14 cellular contexts compared by ENCODE assay signal in genomic region chr22:44212936-44213335, GRCh38. TPM values are rescaled to one million over a fixed set of nuclear protein-coding genes. Genes with fewer than 3 reads are reported as not detected.
DNase-seq lines count a peak whose midpoint lies in the region; ATAC-seq, FAIRE-seq and TF ChIP-seq lines count a peak whose summit lies in the region.
"Had no signal": no experiment of that assay in that cellular context is flagged by ENCODE, and none has a peak within 500 bp of the region (broad histone marks: within the 10 kb centered on the region; RNA-seq: fewer than 3 reads in every experiment).

No MANE protein-coding gene starts in this region.

- peaks cover 3% of the 10 kb centered on the region for H3K36me3 Mint-ChIP-seq in osteocyte (ENCODE audit: unreplicated experiment)

- peak; percentile 18 for FAIRE-seq in bronchial epithelial cell (lab: Jason Lieb, UNC)

- no peak for TF ChIP-seq CTCF in right atrium auricular region (IDR thresholded peaks at IDR 0.05)
- no peak for TF ChIP-seq CTCF in bronchial epithelial cell (IDR thresholded peaks at IDR 0.05; ENCODE audit: insufficient read depth, low read length, severe bottlenecking)
- TF ChIP-seq CTCF in osteocyte (IDR thresholded peaks at IDR 0.05) = no peak

- peaks cover 0 to 11% of the 10 kb centered on the region in 2 donors for H3K4me1 ChIP-seq in right atrium auricular region

- peaks cover 11% of the 10 kb centered on the region for H3K9me3 Mint-ChIP-seq in osteocyte (ENCODE audit: unreplicated experiment)

- no peak overlapping the region for H3K27ac ChIP-seq in right atrium auricular region
- H3K27ac ChIP-seq: HL-60 had no signal

- no peak overlapping the region for H3K27ac Mint-ChIP-seq in osteocyte (ENCODE audit: unreplicated experiment)
- H3K27ac Mint-ChIP-seq: B cell; CD4-positive, alpha-beta T cell had no signal

- H3K4me3 ChIP-seq in right atrium auricular region = no peak overlapping the region
- no peak overlapping the region for H3K4me3 ChIP-seq in bronchial epithelial cell (ENCODE audit: low read depth, low read length)

- H3K36me3 ChIP-seq in right atrium auricular region = no peaks in the 10 kb centered on the region
- no peaks in the 10 kb centered on the region for H3K36me3 ChIP-seq in bronchial epithelial cell (ENCODE audit: control insufficient read depth, insufficient read depth, low read length)

- ATAC-seq in Right ventricle myocardium superior (ENCODE audit: poor library complexity) = no peak
- ATAC-seq: HCT116 had no signal

- no peaks in the 10 kb centered on the region for H3K27me3 ChIP-seq in right atrium auricular region
- H3K27me3 ChIP-seq in bronchial epithelial cell (ENCODE audit: control insufficient read depth, insufficient read depth, low read length) = no peaks in the 10 kb centered on the region

- intact Hi-C loops in Right ventricle myocardium superior (cut with DNase I) = no loop called here

- H3K4me1 Mint-ChIP-seq in osteocyte (ENCODE audit: unreplicated experiment) = peaks cover 6% of the 10 kb centered on the region

- DNase-seq in right atrium auricular region (ENCODE audit: low spot score) = peak; percentile 40
- DNase-seq in Right ventricle myocardium superior = no peak
- no peak for DNase-seq in bronchial epithelial cell (ENCODE audit: low read depth)
- DNase-seq in osteocyte (ENCODE audit: extremely low spot score, unreplicated experiment) = peak; percentile 36
- DNase-seq in NCI-H345 treated with DMSO at 0.1 percent for 48 hours (lab: John Stamatoyannopoulos, UW; ENCODE audit: unreplicated experiment) = no peak
- no peak for DNase-seq in NCI-H2227 (lab: John Stamatoyannopoulos, UW; ENCODE audit: unreplicated experiment)
- DNase-seq in NCI-H2107 (lab: John Stamatoyannopoulos, UW) = no peak
- DNase-seq: 8988T; C1 segment of cervical spinal cord; Calu3; CD4-positive, alpha-beta T cell had no signal

- no peak overlapping the region for H3K4me3 Mint-ChIP-seq in osteocyte (ENCODE audit: unreplicated experiment)
- H3K4me3 Mint-ChIP-seq: B cell; CD4-positive, alpha-beta T cell had no signal

- peaks cover 32% of the 10 kb centered on the region for H3K27me3 Mint-ChIP-seq in osteocyte (ENCODE audit: unreplicated experiment)
- H3K27me3 Mint-ChIP-seq: B cell; CD4-positive, alpha-beta T cell had no signal

- peaks cover 0 to 38% of the 10 kb centered on the region in 2 donors for H3K9me3 ChIP-seq in right atrium auricular region

RNA-seq across cellular contexts. Expression of gene PARVG, which starts 32.2 kb away (rescaled TPM):
- total RNA-seq in right atrium auricular region (1 to 10 TPM; 2.1 to 7.2 TPM), Right ventricle myocardium superior (3.5 TPM), bronchial epithelial cell (not detected in 2 replicates), osteocyte (not detected in 2 replicates)
- total RNA-seq: Calu3 had no signal

Comparison
In these comparisons a context has a peak if more than half of its experiments do, and no peak if none do; other contexts are left out.
1. DNase-seq: peak in right atrium auricular region (single experiment) and osteocyte (single experiment); none in Right ventricle myocardium superior (single experiment), bronchial epithelial cell (single experiment), NCI-H345 treated with DMSO at 0.1 percent for 48 hours (single experiment), NCI-H2227 (single experiment) and NCI-H2107 (single experiment).